In genomic region chr21:33936221-33937038, GRCh38 we compare ENCODE assay signal across 10 cellular contexts. TPM values are rescaled to one million over a fixed set of nuclear protein-coding genes. Genes with fewer than 3 reads are reported as not detected.
A peak's percentile ranks its signal among the peaks of the same experiment; 100 is the strongest.
DNase-seq lines count a peak whose midpoint lies in the region; ATAC-seq and TF ChIP-seq lines count a peak whose summit lies in the region.
"Had no signal": no experiment of that assay in that cellular context is flagged by ENCODE, and none has a peak within 500 bp of the region (broad histone marks: within the 10 kb centered on the region; RNA-seq: fewer than 3 reads in every experiment).

No MANE protein-coding gene starts in this region.

- H3K79me2 ChIP-seq in OCI-LY7 (ENCODE audit: insufficient read depth, low read depth, low read length) = no peaks in the 10 kb centered on the region

- no peaks in the 10 kb centered on the region for H3K9me3 ChIP-seq in CD4-positive, alpha-beta T cell (ENCODE audit: control insufficient read depth, low read length)
- H3K9me3 ChIP-seq in OCI-LY7 (ENCODE audit: low read length) = no peaks in the 10 kb centered on the region

- H3K4me2 ChIP-seq in OCI-LY7 (ENCODE audit: low read length) = no peak overlapping the region

- DNase-seq in CD4-positive, alpha-beta T cell = peak; percentile 35 to 72 (median 64)
- DNase-seq in OCI-LY7 (ENCODE audit: low spot score) (no peak), Ammon's horn (ENCODE audit: low spot score) (no peak), iPS-NIHi7 (ENCODE audit: extremely low spot score) (no peak), H7 (no peak)
- no peak for DNase-seq in activated naive CD8-positive, alpha-beta T cell treated with anti-CD3 and anti-CD28 coated beads for 36 hours
- DNase-seq in naive thymus-derived CD8-positive, alpha-beta T cell = peak; percentile 31 to 87 (median 70)
- DNase-seq: DMS79, NCI-H2107 had no signal

- H3K36me3 ChIP-seq in OCI-LY7 (ENCODE audit: insufficient read depth, low read length) (no peaks in the 10 kb centered on the region), H7 (replicated peaks; ENCODE audit: control insufficient read depth, insufficient read depth, low read length) (no peaks in the 10 kb centered on the region)

- H3K4me3 ChIP-seq in OCI-LY7 (ENCODE audit: low read depth, low read length, poor library complexity, severe bottlenecking) = no peak overlapping the region
- H3K4me3 ChIP-seq in H7 (ENCODE audit: insufficient read depth, low read depth, low read length) = no peak overlapping the region

- no peaks in the 10 kb centered on the region for H3K27me3 Mint-ChIP-seq in CD4-positive, alpha-beta T cell
- H3K27me3 Mint-ChIP-seq in activated naive CD8-positive, alpha-beta T cell treated with anti-CD3 and anti-CD28 coated beads for 36 hours = no peaks in the 10 kb centered on the region
- H3K27me3 Mint-ChIP-seq in naive thymus-derived CD8-positive, alpha-beta T cell = no peaks in the 10 kb centered on the region

- H3K4me1 Mint-ChIP-seq in CD4-positive, alpha-beta T cell (ENCODE audit: low read depth) = peaks cover 95% of the 10 kb centered on the region
- H3K4me1 Mint-ChIP-seq in activated naive CD8-positive, alpha-beta T cell treated with anti-CD3 and anti-CD28 coated beads for 36 hours = peaks cover 69% of the 10 kb centered on the region
- peaks cover 28 to 88% (median 78%) of the 10 kb centered on the region in 4 donors for H3K4me1 Mint-ChIP-seq in naive thymus-derived CD8-positive, alpha-beta T cell

- POLR2A ChIA-PET in CD4-positive, alpha-beta T cell (lab: Charles Lee) = interaction anchor here (0.6 to 10.1 kb wide), 16 partner anchors 10 to 411 kb away, joined by 3 to 519 read pairs (median 5); partner anchors contain the start of genes MRPS6 and SLC5A3
- POLR2A ChIA-PET in OCI-LY7 (lab: Charles Lee) = interaction anchor here (1.2 kb wide), 2 partner anchors 17 to 81 kb away, joined by 3 to 5 read pairs; no protein-coding TSS in a partner anchor
- POLR2A ChIA-PET in naive thymus-derived CD8-positive, alpha-beta T cell (lab: Charles Lee) = interaction anchor here (0.7 to 10.1 kb wide), 12 partner anchors 12 to 262 kb away, joined by 3 to 625 read pairs (median 4); partner anchors contain the start of genes MRPS6 and SLC5A3

- BruUV-seq in OCI-LY7 (replicated peaks; lab: Mats Ljungman, UMichigan) = no TSS peak

- H3K27me3 ChIP-seq in CD4-positive, alpha-beta T cell (ENCODE audit: control insufficient read depth, insufficient read depth, low read length) = no peaks in the 10 kb centered on the region
- no peaks in the 10 kb centered on the region for H3K27me3 ChIP-seq in H7 (ENCODE audit: control insufficient read depth, insufficient read depth, low read length)

- peak; percentile 76 for ATAC-seq in CD4-positive, alpha-beta T cell (ENCODE audit: poor library complexity)
- peak; percentile 81 for ATAC-seq in naive thymus-derived CD8-positive, alpha-beta T cell
- no peak for ATAC-seq in GM21360 (IDR thresholded peaks at IDR 0.05; ENCODE audit: unreplicated experiment)

- H3K27ac Mint-ChIP-seq in CD4-positive, alpha-beta T cell = peak overlapping the region; percentile 98
- peak overlapping the region; percentile 99 for H3K27ac Mint-ChIP-seq in activated naive CD8-positive, alpha-beta T cell treated with anti-CD3 and anti-CD28 coated beads for 36 hours
- peak overlapping the region; percentile 96 to 100 (median 98) for H3K27ac Mint-ChIP-seq in naive thymus-derived CD8-positive, alpha-beta T cell

- intact Hi-C loops in CD4-positive, alpha-beta T cell (cut with DNase I, micrococcal nuclease) = loop anchor here (1.0 to 5.0 kb wide), 2 partner anchors 11 to 41 kb away; no protein-coding TSS in a partner anchor
- intact Hi-C loops in OCI-LY7 (cut with micrococcal nuclease; ENCODE audit: unreplicated experiment) = no loop called here

- H3K4me3 Mint-ChIP-seq in CD4-positive, alpha-beta T cell = peak overlapping the region; percentile 81
- peak overlapping the region; percentile 67 for H3K4me3 Mint-ChIP-seq in activated naive CD8-positive, alpha-beta T cell treated with anti-CD3 and anti-CD28 coated beads for 36 hours
- H3K4me3 Mint-ChIP-seq in naive thymus-derived CD8-positive, alpha-beta T cell = peak overlapping the region; percentile 68 to 100 (median 92)

- CTCF ChIA-PET in CD4-positive, alpha-beta T cell (lab: Charles Lee) = interaction anchor here (0.8 to 3.8 kb wide), 7 partner anchors 9 to 411 kb away, joined by 3 to 50 read pairs (median 4); no protein-coding TSS in a partner anchor
- CTCF ChIA-PET in OCI-LY7 (lab: Charles Lee; ENCODE audit: unreplicated experiment) = no interaction called here

- peak overlapping the region; percentile 95 for H3K27ac ChIP-seq in CD4-positive, alpha-beta T cell (ENCODE audit: low read depth, low read length)
- no peak overlapping the region for H3K27ac ChIP-seq in OCI-LY7 (ENCODE audit: low read depth, low read length, poor library complexity, severe bottlenecking)

- no peak for TF ChIP-seq CTCF in CD4-positive, alpha-beta T cell (IDR thresholded peaks at IDR 0.05)
- no peak for TF ChIP-seq CTCF in OCI-LY7 (conservative IDR thresholded peaks at IDR 0.05; ENCODE audit: low read length)

- H3K36me3 Mint-ChIP-seq in CD4-positive, alpha-beta T cell (ENCODE audit: low read depth) = peaks cover 56% of the 10 kb centered on the region
- peaks cover 44% of the 10 kb centered on the region for H3K36me3 Mint-ChIP-seq in activated naive CD8-positive, alpha-beta T cell treated with anti-CD3 and anti-CD28 coated beads for 36 hours
- peaks cover 3 to 11% (median 9%) of the 10 kb centered on the region in 3 donors for H3K36me3 Mint-ChIP-seq in naive thymus-derived CD8-positive, alpha-beta T cell

- H3K4me1 ChIP-seq in OCI-LY7 (ENCODE audit: insufficient read depth, low read length, poor library complexity, severe bottlenecking) = peaks cover 21% of the 10 kb centered on the region

- H3K9me2 ChIP-seq in OCI-LY7 (ENCODE audit: insufficient read depth, low read length) = no peaks in the 10 kb centered on the region

- H3K9me3 Mint-ChIP-seq in CD4-positive, alpha-beta T cell = no peaks in the 10 kb centered on the region
- H3K9me3 Mint-ChIP-seq in activated naive CD8-positive, alpha-beta T cell treated with anti-CD3 and anti-CD28 coated beads for 36 hours = peaks cover 3% of the 10 kb centered on the region
- peaks cover 0 to 2% (median 0%) of the 10 kb centered on the region in 9 donors for H3K9me3 Mint-ChIP-seq in naive thymus-derived CD8-positive, alpha-beta T cell

- peak overlapping the region; percentile 47; the same call in 1 of the 2 replicates for H2AFZ ChIP-seq in OCI-LY7 (ENCODE audit: low read length)

- H4K20me1 ChIP-seq in OCI-LY7 (ENCODE audit: insufficient read depth, low read length) = no peaks in the 10 kb centered on the region

RNA-seq across cellular contexts. Expression of gene ATP5PO, which starts 20.8 kb away (rescaled TPM):
- 100 to 1,000 TPM; 143 to 149 TPM for total RNA-seq in CD4-positive, alpha-beta T cell
- total RNA-seq in OCI-LY7 (2014; rRNA removed; shearing (Covaris generic)) = 180 and 210 TPM in 2 replicates
- total RNA-seq in OCI-LY7 (2022) = 206 and 227 TPM in 2 replicates
- total RNA-seq in activated naive CD8-positive, alpha-beta T cell treated with anti-CD3 and anti-CD28 coated beads for 36 hours = 100 to 1,000 TPM; 219 to 221 TPM
- 100 to 1,000 TPM; 139 to 151 TPM for total RNA-seq in naive thymus-derived CD8-positive, alpha-beta T cell
- 100 to 1,000 TPM; 367 to 461 (median 455) TPM for polyA plus RNA-seq in naive thymus-derived CD8-positive, alpha-beta T cell
- 229 and 244 TPM in 2 replicates for total RNA-seq in H7 (2014; rRNA removed; shearing (Covaris generic))

Comparison
In these comparisons a context has a peak if more than half of its experiments do, and no peak if none do; other contexts are left out.
1. DNase-seq: peak in CD4-positive, alpha-beta T cell (10 of 10) and naive thymus-derived CD8-positive, alpha-beta T cell (10 of 10); none in OCI-LY7 (single experiment), activated naive CD8-positive, alpha-beta T cell treated with anti-CD3 and anti-CD28 coated beads for 36 hours (single experiment), Ammon's horn (single experiment), iPS-NIHi7 (single experiment) and H7 (single experiment).
2. Peak in every context shown above with its lines, with median percentiles within 50 percentile points of each other: H3K27ac Mint-ChIP-seq and H3K4me3 Mint-ChIP-seq.